Comparison of ENCODE assay signal across 19 cellular contexts in the genomic region with DNA sequence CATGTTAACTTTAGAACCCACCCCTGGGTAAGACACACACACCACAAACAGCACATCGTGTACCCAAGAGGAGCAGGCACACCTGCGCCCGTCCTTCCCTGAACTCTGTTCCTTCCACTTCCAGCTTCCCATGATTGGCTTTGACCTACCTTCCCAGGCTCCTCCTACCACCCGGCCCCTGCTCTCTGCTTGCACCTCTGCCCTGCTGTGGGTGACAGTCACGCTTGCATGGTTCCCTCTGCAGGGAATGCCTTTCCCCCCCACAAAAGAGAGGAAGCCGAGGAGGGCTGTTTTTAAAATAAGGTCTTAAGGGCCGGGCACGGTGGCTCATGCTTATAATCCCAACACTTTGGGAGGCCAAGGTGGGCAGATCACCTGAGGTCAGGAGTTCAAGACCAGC.
"Had no signal": no experiment of that assay in that cellular context is flagged by ENCODE, and none has a peak within 500 bp of the region (broad histone marks: within the 10 kb centered on the region; RNA-seq: fewer than 3 reads in every experiment).

No MANE protein-coding gene starts in this region.

- DNase-seq: effector CD4-positive, alpha-beta T cell; foreskin keratinocyte; hippocampal formation; left colon; left ventricle myocardium superior; mesenchymal stem cell; naive B cell; stimulated activated CD4-positive, alpha-beta T cell treated with anti-CD3 and anti-CD28 coated beads, Interleukin-2, amount 100 ng/mL, for 48 hours; stomach; substantia nigra; transverse colon had no signal

- H3K4me1 Mint-ChIP-seq: endodermal cell, nephron had no signal

- H3K9me3 ChIP-seq: right atrium auricular region, stomach, thoracic aorta, transverse colon had no signal

- FAIRE-seq: endothelial cell of umbilical vein had no signal

- H3K4me2 ChIP-seq: smooth muscle cell had no signal

- H3K4me3 ChIP-seq: coronary artery, lung, right atrium auricular region, smooth muscle cell, stomach, thoracic aorta, transverse colon had no signal

- H3K9me3 Mint-ChIP-seq: endodermal cell, nephron had no signal

- H3K27me3 ChIP-seq: foreskin keratinocyte, right atrium auricular region, stomach, transverse colon had no signal

- H3K4me1 ChIP-seq: foreskin keratinocyte, right atrium auricular region, stomach, transverse colon had no signal

- H3K27ac Mint-ChIP-seq: endodermal cell, nephron had no signal

- ATAC-seq: foreskin keratinocyte, left ventricle myocardium superior had no signal

- H3K4me3 Mint-ChIP-seq: endodermal cell, naive B cell, nephron had no signal

- H3K27ac ChIP-seq: coronary artery, foreskin keratinocyte, right atrium auricular region, stomach, thoracic aorta, transverse colon had no signal

- H3K27me3 Mint-ChIP-seq: naive B cell had no signal
